Comparison of ENCODE assay signal across 2 cellular contexts in genomic region chr10:101380353-101381017, GRCh38.
TF ChIP-seq lines count a peak whose summit lies in the region.

No MANE protein-coding gene starts in this region.

TF ChIP-seq in GM12891, 5 proteins besides CTCF, POLR2A, EP300 and RAD21 (continued from another document):
- no peak for TF ChIP-seq TAF1 (IDR thresholded peaks at IDR 0.05; ENCODE audit: low read depth, low read length)
TF ChIP-seq in GM12891: peak in this region for 0.

TF ChIP-seq in HEK293, 187 proteins besides CTCF, POLR2A, EP300 and RAD21 (continued from another document):
- TF ChIP-seq PRDM4 (tag by site-specific recombination; IDR thresholded peaks at IDR 0.05) (peak; percentile 53; the same call in 1 of the 2 replicates), SCRT2 (tag by site-specific recombination; IDR thresholded peaks at IDR 0.05) (peak; percentile 96)
